Comparison of ENCODE assay signal across 17 cellular contexts in genomic region chr3:136277115-136277514, GRCh38. TPM values are rescaled to one million over a fixed set of nuclear protein-coding genes. Genes with fewer than 3 reads are reported as not detected.
DNase-seq lines count a peak whose midpoint lies in the region; ATAC-seq and TF ChIP-seq lines count a peak whose summit lies in the region.
"Had no signal": no experiment of that assay in that cellular context is flagged by ENCODE, and none has a peak within 500 bp of the region (broad histone marks: within the 10 kb centered on the region; RNA-seq: fewer than 3 reads in every experiment).

No MANE protein-coding gene starts in this region.

- H3K27ac Mint-ChIP-seq in GM23338 (peak overlapping the region; percentile 37; the same call in 1 of the 2 replicates), T-helper 17 cell (no peak overlapping the region)
- H3K27ac Mint-ChIP-seq in T-helper 2 cell treated with Interferon-gamma antibody and Interleukin-4, amounts not matched to agents 5 μg/mL and 100 μg/mL, for 36 hours, result no peak overlapping the region
- H3K27ac Mint-ChIP-seq: mesothelial cell of epicardium, nephron progenitor cell had no signal

- no peak overlapping the region for H2AFZ ChIP-seq in GM23338

- peaks cover 16% of the 10 kb centered on the region for H3K9me3 ChIP-seq in iPS-20b (ENCODE audit: insufficient read depth, low read depth, low read length)
- H3K9me3 ChIP-seq in T-helper 17 cell (ENCODE audit: control insufficient read depth, low read length, poor library complexity, severe bottlenecking), result no peaks in the 10 kb centered on the region

- peaks cover 12% of the 10 kb centered on the region; the same call in 1 of the 2 replicates for H3K36me3 ChIP-seq in GM23338 (ENCODE audit: insufficient read depth)
- peaks cover 14% of the 10 kb centered on the region for H3K36me3 ChIP-seq in iPS-20b (ENCODE audit: insufficient read depth, low read depth, low read length)
- H3K36me3 ChIP-seq: cardiac muscle cell had no signal

- DNase-seq in GM23338 (ENCODE audit: low spot score) (no peak), NCI-H1105 (lab: John Stamatoyannopoulos, UW) (peak; percentile 80), NCI-H774 (lab: John Stamatoyannopoulos, UW) (peak; percentile 10), T-helper 17 cell (no peak), left ventricle myocardium superior (no peak)
- DNase-seq in T-helper 2 cell treated with Interferon-gamma antibody and Interleukin-4, amounts not matched to agents 5 μg/mL and 100 μg/mL, for 36 hours (ENCODE audit: low spot score), result no peak
- DNase-seq: activated CD4-positive, alpha-beta T cell treated with anti-CD3 and anti-CD28 coated beads, Interleukin-2, amount 50 U/mL, for 1 hour; activated effector memory CD4-positive, alpha-beta T cell treated with anti-CD3 and anti-CD28 coated beads, Interleukin-2, amount 50 U/mL, for 16 hours; Caco-2; stimulated activated naive CD8-positive, alpha-beta T cell treated with anti-CD3 and anti-CD28 coated beads, Interleukin-15, Interleukin-2, amounts not matched to agents 100 U/mL and 50 U/mL, for 24 hours; SW 1271; tibial artery had no signal

- H3K9me2 ChIP-seq in GM23338 (ENCODE audit: insufficient read depth), result no peaks in the 10 kb centered on the region

- no peaks in the 10 kb centered on the region for H3F3A ChIP-seq in GM23338 (replicated peaks; ENCODE audit: low read depth)

- peaks cover 16% of the 10 kb centered on the region for H3K4me1 ChIP-seq in GM23338 (ENCODE audit: insufficient read depth)
- peaks cover 20% of the 10 kb centered on the region; the same call in 1 of the 2 replicates for H3K4me1 ChIP-seq in iPS-20b (ENCODE audit: insufficient read depth, low read length)
- H3K4me1 ChIP-seq: Caco-2 had no signal

- no peaks in the 10 kb centered on the region for H4K20me1 ChIP-seq in GM23338 (replicated peaks; ENCODE audit: insufficient read depth)

- no peak overlapping the region for H3K9ac ChIP-seq in iPS-20b (ENCODE audit: low read depth, low read length)

- no peak for ATAC-seq in GM23338
- ATAC-seq in T-helper 17 cell, result no peak
- no peak for ATAC-seq in left ventricle myocardium superior
- ATAC-seq: stimulated activated naive CD8-positive, alpha-beta T cell treated with anti-CD3 and anti-CD28 coated beads, Interleukin-15, Interleukin-2, amounts not matched to agents 100 U/mL and 50 U/mL, for 24 hours had no signal

- peaks cover 29% of the 10 kb centered on the region for H3K4me1 Mint-ChIP-seq in GM23338
- H3K4me1 Mint-ChIP-seq in T-helper 17 cell, result peaks cover 7% of the 10 kb centered on the region
- H3K4me1 Mint-ChIP-seq in T-helper 2 cell treated with Interferon-gamma antibody and Interleukin-4, amounts not matched to agents 5 μg/mL and 100 μg/mL, for 36 hours (ENCODE audit: low read depth), result peaks cover 7% of the 10 kb centered on the region
- H3K4me1 Mint-ChIP-seq: mesothelial cell of epicardium, nephron progenitor cell had no signal

- intact Hi-C loops in left ventricle myocardium superior (cut with micrococcal nuclease), result no loop called here

- peaks cover 47% of the 10 kb centered on the region for H3K79me2 ChIP-seq in GM23338 (replicated peaks; ENCODE audit: insufficient read depth)

- H3K27me3 Mint-ChIP-seq in GM23338 (ENCODE audit: insufficient read depth, low read depth, poor library complexity), result peaks cover 6% of the 10 kb centered on the region
- H3K27me3 Mint-ChIP-seq in T-helper 17 cell, result no peaks in the 10 kb centered on the region
- no peaks in the 10 kb centered on the region for H3K27me3 Mint-ChIP-seq in T-helper 2 cell treated with Interferon-gamma antibody and Interleukin-4, amounts not matched to agents 5 μg/mL and 100 μg/mL, for 36 hours (ENCODE audit: low read depth)

- H3K4me3 ChIP-seq in GM23338 (no peak overlapping the region), iPS-20b (ENCODE audit: low read length) (no peak overlapping the region)
- H3K4me3 ChIP-seq: cardiac muscle cell, dorsolateral prefrontal cortex, tibial artery had no signal

- H3K36me3 Mint-ChIP-seq in GM23338 (ENCODE audit: low read depth) (peaks cover 27% of the 10 kb centered on the region), T-helper 17 cell (ENCODE audit: low read depth) (peaks cover 14% of the 10 kb centered on the region)
- H3K36me3 Mint-ChIP-seq in T-helper 2 cell treated with Interferon-gamma antibody and Interleukin-4, amounts not matched to agents 5 μg/mL and 100 μg/mL, for 36 hours (ENCODE audit: low read depth), result peaks cover 52% of the 10 kb centered on the region

- H3K9me3 Mint-ChIP-seq in GM23338, result peaks cover 7% of the 10 kb centered on the region; the same call in 2 of the 3 replicates
- H3K9me3 Mint-ChIP-seq in T-helper 2 cell treated with Interferon-gamma antibody and Interleukin-4, amounts not matched to agents 5 μg/mL and 100 μg/mL, for 36 hours, result peaks cover 23% of the 10 kb centered on the region

- H3K4me3 Mint-ChIP-seq in GM23338 (no peak overlapping the region), T-helper 17 cell (no peak overlapping the region)
- no peak overlapping the region for H3K4me3 Mint-ChIP-seq in T-helper 2 cell treated with Interferon-gamma antibody and Interleukin-4, amounts not matched to agents 5 μg/mL and 100 μg/mL, for 36 hours
- H3K4me3 Mint-ChIP-seq: mesothelial cell of epicardium, nephron progenitor cell had no signal

- 0 out of 2 replicates have a peak overlapping the region, but pooled peaks have one; percentile 76 for H3K27ac ChIP-seq in GM23338 (ENCODE audit: low read depth)
- peak overlapping the region; percentile 8 for H3K27ac ChIP-seq in iPS-20b (ENCODE audit: low read length)
- H3K27ac ChIP-seq: cardiac muscle cell, tibial artery had no signal

- no peak for TF ChIP-seq CTCF in GM23338 (conservative IDR thresholded peaks at IDR 0.05; ENCODE audit: low read depth in 2 of 2)

- H3K27me3 ChIP-seq in GM23338 (ENCODE audit: insufficient read depth) (no peaks in the 10 kb centered on the region), iPS-20b (ENCODE audit: insufficient read depth, low read length) (no peaks in the 10 kb centered on the region)
- H3K27me3 ChIP-seq: cardiac muscle cell, dorsolateral prefrontal cortex, tibial artery had no signal

- no peak overlapping the region for H3K4me2 ChIP-seq in GM23338

TF ChIP-seq in GM23338, 12 proteins besides CTCF, POLR2A, EP300 and RAD21 (continues in another document):
- TF ChIP-seq ZNF331 (CRISPR knock-in tag; IDR thresholded peaks at IDR 0.05; ENCODE audit: low read depth) (no peak), EZH2phosphoT487 (IDR thresholded peaks at IDR 0.05; ENCODE audit: unreplicated experiment) (no peak), ZNF114 (CRISPR knock-in tag; IDR thresholded peaks at IDR 0.05) (no peak), EZH2 (IDR thresholded peaks at IDR 0.05; ENCODE audit: low read depth, unreplicated experiment) (no peak), JUNB (IDR thresholded peaks at IDR 0.05; ENCODE audit: unreplicated experiment) (no peak)
- TF ChIP-seq, protein P1, sequence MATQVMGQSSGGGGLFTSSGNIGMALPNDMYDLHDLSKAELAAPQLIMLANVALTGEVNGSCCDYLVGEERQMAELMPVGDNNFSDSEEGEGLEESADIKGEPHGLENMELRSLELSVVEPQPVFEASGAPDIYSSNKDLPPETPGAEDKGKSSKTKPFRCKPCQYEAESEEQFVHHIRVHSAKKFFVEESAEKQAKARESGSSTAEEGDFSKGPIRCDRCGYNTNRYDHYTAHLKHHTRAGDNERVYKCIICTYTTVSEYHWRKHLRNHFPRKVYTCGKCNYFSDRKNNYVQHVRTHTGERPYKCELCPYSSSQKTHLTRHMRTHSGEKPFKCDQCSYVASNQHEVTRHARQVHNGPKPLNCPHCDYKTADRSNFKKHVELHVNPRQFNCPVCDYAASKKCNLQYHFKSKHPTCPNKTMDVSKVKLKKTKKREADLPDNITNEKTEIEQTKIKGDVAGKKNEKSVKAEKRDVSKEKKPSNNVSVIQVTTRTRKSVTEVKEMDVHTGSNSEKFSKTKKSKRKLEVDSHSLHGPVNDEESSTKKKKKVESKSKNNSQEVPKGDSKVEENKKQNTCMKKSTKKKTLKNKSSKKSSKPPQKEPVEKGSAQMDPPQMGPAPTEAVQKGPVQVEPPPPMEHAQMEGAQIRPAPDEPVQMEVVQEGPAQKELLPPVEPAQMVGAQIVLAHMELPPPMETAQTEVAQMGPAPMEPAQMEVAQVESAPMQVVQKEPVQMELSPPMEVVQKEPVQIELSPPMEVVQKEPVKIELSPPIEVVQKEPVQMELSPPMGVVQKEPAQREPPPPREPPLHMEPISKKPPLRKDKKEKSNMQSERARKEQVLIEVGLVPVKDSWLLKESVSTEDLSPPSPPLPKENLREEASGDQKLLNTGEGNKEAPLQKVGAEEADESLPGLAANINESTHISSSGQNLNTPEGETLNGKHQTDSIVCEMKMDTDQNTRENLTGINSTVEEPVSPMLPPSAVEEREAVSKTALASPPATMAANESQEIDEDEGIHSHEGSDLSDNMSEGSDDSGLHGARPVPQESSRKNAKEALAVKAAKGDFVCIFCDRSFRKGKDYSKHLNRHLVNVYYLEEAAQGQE (IDR thresholded peaks at IDR 0.05; ENCODE audit: unreplicated experiment), result no peak
- TF ChIP-seq, protein P2, sequence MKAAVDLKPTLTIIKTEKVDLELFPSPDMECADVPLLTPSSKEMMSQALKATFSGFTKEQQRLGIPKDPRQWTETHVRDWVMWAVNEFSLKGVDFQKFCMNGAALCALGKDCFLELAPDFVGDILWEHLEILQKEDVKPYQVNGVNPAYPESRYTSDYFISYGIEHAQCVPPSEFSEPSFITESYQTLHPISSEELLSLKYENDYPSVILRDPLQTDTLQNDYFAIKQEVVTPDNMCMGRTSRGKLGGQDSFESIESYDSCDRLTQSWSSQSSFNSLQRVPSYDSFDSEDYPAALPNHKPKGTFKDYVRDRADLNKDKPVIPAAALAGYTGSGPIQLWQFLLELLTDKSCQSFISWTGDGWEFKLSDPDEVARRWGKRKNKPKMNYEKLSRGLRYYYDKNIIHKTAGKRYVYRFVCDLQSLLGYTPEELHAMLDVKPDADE (IDR thresholded peaks at IDR 0.05), result no peak

RNA-seq across cellular contexts. Expression of gene PCCB, which starts 27.0 kb away (rescaled TPM):
- 69.5 and 76.8 TPM in 2 replicates for total RNA-seq in GM23338 (2014; rRNA removed; shearing (Covaris generic))
- polyA plus RNA-seq in GM23338 (2016; fragmentation: Nextera tagmentation; extraction: Ambion mirVana), result 40.9 and 42.7 TPM in 2 replicates
- total RNA-seq in T-helper 17 cell, result 10 to 100 TPM; 13.0 to 13.3 TPM
- total RNA-seq in left ventricle myocardium superior, result 100 TPM

Comparison
In these comparisons a context has a peak if more than half of its experiments do, and no peak if none do; other contexts are left out.
1. DNase-seq: peak in NCI-H1105 (single experiment) and NCI-H774 (single experiment); none in GM23338 (single experiment), T-helper 17 cell (0 of 3), T-helper 2 cell treated with Interferon-gamma antibody and Interleukin-4, amounts not matched to agents 5 μg/mL and 100 μg/mL, for 36 hours (single experiment) and left ventricle myocardium superior (single experiment).